Comparison of ENCODE assay signal across 8 cellular contexts in the genomic region with DNA sequence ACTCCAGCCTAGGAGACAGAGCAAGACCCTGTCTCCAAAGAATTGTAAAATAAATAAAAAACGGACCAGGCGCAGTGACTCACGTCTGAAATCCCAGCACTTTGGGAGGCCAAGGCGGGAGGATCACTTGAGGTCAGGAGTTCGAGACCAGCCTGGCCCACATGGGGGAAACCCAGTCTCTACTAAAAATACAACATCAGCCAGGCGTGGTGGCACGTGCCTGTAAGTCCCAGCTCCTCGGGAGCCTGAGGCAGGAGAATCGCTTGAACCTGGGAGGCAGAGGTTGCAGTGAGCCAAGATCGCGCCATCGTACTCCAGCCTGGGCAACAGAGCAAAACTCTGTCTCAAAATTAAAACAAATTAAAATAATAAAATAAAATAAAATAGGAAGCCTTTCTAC. TPM values are rescaled to one million over a fixed set of nuclear protein-coding genes. Genes with fewer than 3 reads are reported as not detected.
A peak's percentile ranks its signal among the peaks of the same experiment; 100 is the strongest.
DNase-seq lines count a peak whose midpoint lies in the region; ATAC-seq and TF ChIP-seq lines count a peak whose summit lies in the region.
"Not testable (repeated sequence)": the region's sequence is repeated elsewhere in the genome, so short reads cannot be mapped to it uniquely, and the experiment has no call there.

No MANE protein-coding gene starts in this region.

- not testable (repeated sequence) for H3K27me3 ChIP-seq in HCT116 (ENCODE audit: insufficient read depth, low read length); Peyer's patch; heart right ventricle

- TF ChIP-seq CTCF in AG10803 (conservative IDR thresholded peaks at IDR 0.05; ENCODE audit: low read length); HCT116 (IDR thresholded peaks at IDR 0.05 in 2 of 3, conservative IDR thresholded peaks at IDR 0.05 in 1 of 3; ENCODE audit: borderline replicate concordance in 1 of 3, insufficient read depth in 1 of 3, low read depth in 2 of 3, low read length in 2 of 3); Peyer's patch (IDR thresholded peaks at IDR 0.05); heart right ventricle (IDR thresholded peaks at IDR 0.05): not testable (repeated sequence)

- H3K4me3 Mint-ChIP-seq in activated T-cell treated with anti-CD3 and anti-CD28 coated beads, Interleukin-2, amount 50 U/mL, for 4 hours, result peak overlapping the region; percentile 70
- H3K4me3 Mint-ChIP-seq in central memory CD8-positive, alpha-beta T cell, result peak overlapping the region; percentile 87
- H3K4me3 Mint-ChIP-seq in naive thymus-derived CD8-positive, alpha-beta T cell, result peak overlapping the region; percentile 44 to 84 (median 67)
- H3K4me3 Mint-ChIP-seq in stimulated activated effector memory CD8-positive, alpha-beta T cell treated with anti-CD3 and anti-CD28 coated beads, Interleukin-12 subunit alpha, Interleukin-12 subunit beta, amount 100 ng/mL, for 72 hours, result peak overlapping the region; percentile 87

- H3K9me3 Mint-ChIP-seq in activated T-cell treated with anti-CD3 and anti-CD28 coated beads, Interleukin-2, amount 50 U/mL, for 4 hours; central memory CD8-positive, alpha-beta T cell; naive thymus-derived CD8-positive, alpha-beta T cell; stimulated activated effector memory CD8-positive, alpha-beta T cell treated with anti-CD3 and anti-CD28 coated beads, Interleukin-12 subunit alpha, Interleukin-12 subunit beta, amount 100 ng/mL, for 72 hours: not testable (repeated sequence)

- H3K4me3 ChIP-seq in AG10803 (ENCODE audit: low read length) (peak overlapping the region; percentile 83), HCT116 (replicated peaks in 1 of 2; ENCODE audit: low read depth in 1 of 2, low read length in 2 of 2) (peak overlapping the region; percentile 63 to 67), Peyer's patch (peak overlapping the region in 3 of 4 donors; percentile 76 to 95 (median 89)), heart right ventricle (peak overlapping the region in 8 of 10 donors; percentile 59 to 99 (median 74))

- H3K27ac Mint-ChIP-seq in central memory CD8-positive, alpha-beta T cell (ENCODE audit: low read depth), result peak overlapping the region; percentile 73
- H3K27ac Mint-ChIP-seq in naive thymus-derived CD8-positive, alpha-beta T cell, result peak overlapping the region in 6 of 10 donors; percentile 34 to 76 (median 66)
- not testable (repeated sequence) for H3K27ac Mint-ChIP-seq in stimulated activated effector memory CD8-positive, alpha-beta T cell treated with anti-CD3 and anti-CD28 coated beads, Interleukin-12 subunit alpha, Interleukin-12 subunit beta, amount 100 ng/mL, for 72 hours

- not testable (repeated sequence) for H3K9me2 ChIP-seq in HCT116 (ENCODE audit: insufficient read depth)

- not testable (repeated sequence) for TF ChIP-seq RAD21 in HCT116 (IDR thresholded peaks at IDR 0.05; ENCODE audit: low read depth)

- intact Hi-C loops in HCT116 (cut with micrococcal nuclease), result not testable (repeated sequence)
- intact Hi-C loops in heart right ventricle (cut with DNase I), result loop anchor here in 2 of 10 donors (2.0 kb wide), 2 partner anchors 27 to 67 kb away; a partner anchor contains a TSS

- BruUV-seq in HCT116 (replicated peaks; lab: Mats Ljungman, UMichigan), result not testable (repeated sequence)

- CTCF ChIA-PET in HCT116 (lab: Charles Lee), result not testable (repeated sequence)

- not testable (repeated sequence) for DNase-seq in AG10803 (ENCODE audit: low read depth); HCT116 (ENCODE audit: low read depth, low spot score); Peyer's patch; activated T-cell treated with anti-CD3 and anti-CD28 coated beads, Interleukin-2, amount 50 U/mL, for 4 hours; central memory CD8-positive, alpha-beta T cell (ENCODE audit: low spot score in 2 of 2); heart right ventricle; naive thymus-derived CD8-positive, alpha-beta T cell; stimulated activated effector memory CD8-positive, alpha-beta T cell treated with anti-CD3 and anti-CD28 coated beads, Interleukin-12 subunit alpha, Interleukin-12 subunit beta, amount 100 ng/mL, for 72 hours (ENCODE audit: low spot score in 2 of 2)

- not testable (repeated sequence) for TF ChIP-seq POLR2A in HCT116 (IDR thresholded peaks at IDR 0.05; ENCODE audit: borderline replicate concordance, extremely low read depth, insufficient read depth, insufficient read length); Peyer's patch (IDR thresholded peaks at IDR 0.05)

- not testable (repeated sequence) for H3K27ac ChIP-seq in HCT116 (ENCODE audit: low read depth, low read length); Peyer's patch; heart right ventricle

- H3K79me2 ChIP-seq in HCT116 (ENCODE audit: insufficient read depth, low read length), result not testable (repeated sequence)

- RAD21 ChIA-PET in HCT116 (lab: Charles Lee; ENCODE audit: low non-redundant PET in 1 of 2, low total read pairs in 2 of 2, uncharacterized antibody in 2 of 2, unreplicated experiment in 2 of 2), result not testable (repeated sequence)

- 65 to 72% methylated on average over 12 of the region's 12 CpGs for WGBS in heart right ventricle, 2 donors

- not testable (repeated sequence) for H3K4me1 Mint-ChIP-seq in activated T-cell treated with anti-CD3 and anti-CD28 coated beads, Interleukin-2, amount 50 U/mL, for 4 hours (ENCODE audit: low read depth); stimulated activated effector memory CD8-positive, alpha-beta T cell treated with anti-CD3 and anti-CD28 coated beads, Interleukin-12 subunit alpha, Interleukin-12 subunit beta, amount 100 ng/mL, for 72 hours
- peaks cover 25% of the 10 kb centered on the region for H3K4me1 Mint-ChIP-seq in central memory CD8-positive, alpha-beta T cell
- H3K4me1 Mint-ChIP-seq in naive thymus-derived CD8-positive, alpha-beta T cell, result peaks cover 9 to 24% (median 14%) of the 10 kb centered on the region in 4 donors

- not testable (repeated sequence) for H3K4me1 ChIP-seq in HCT116 (ENCODE audit: control insufficient read depth in 1 of 2, insufficient read depth in 2 of 2, low read length in 2 of 2)
- H3K4me1 ChIP-seq in Peyer's patch, result peaks cover 0 to 13% (median 3%) of the 10 kb centered on the region in 4 donors
- H3K4me1 ChIP-seq in heart right ventricle, result peaks cover 0 to 15% (median 8%) of the 10 kb centered on the region in 9 donors

- not testable (repeated sequence) for H3K36me3 ChIP-seq in HCT116 (ENCODE audit: control insufficient read depth in 1 of 2, insufficient read depth in 2 of 2, low read length in 2 of 2); Peyer's patch; heart right ventricle

- not testable (repeated sequence) for H2AFZ ChIP-seq in HCT116 (ENCODE audit: low read depth, low read length, poor library complexity, severe bottlenecking)

- not testable (repeated sequence) for H3K9me3 ChIP-seq in HCT116 (ENCODE audit: control insufficient read depth in 1 of 2, insufficient read depth in 1 of 2, low read depth in 1 of 2, low read length in 2 of 2); Peyer's patch; heart right ventricle

- not testable (repeated sequence) for H3K36me3 Mint-ChIP-seq in activated T-cell treated with anti-CD3 and anti-CD28 coated beads, Interleukin-2, amount 50 U/mL, for 4 hours (ENCODE audit: insufficient read depth); naive thymus-derived CD8-positive, alpha-beta T cell
- peaks cover 13% of the 10 kb centered on the region for H3K36me3 Mint-ChIP-seq in central memory CD8-positive, alpha-beta T cell (ENCODE audit: insufficient read depth)
- H3K36me3 Mint-ChIP-seq in stimulated activated effector memory CD8-positive, alpha-beta T cell treated with anti-CD3 and anti-CD28 coated beads, Interleukin-12 subunit alpha, Interleukin-12 subunit beta, amount 100 ng/mL, for 72 hours, result peaks cover 18% of the 10 kb centered on the region

- not testable (repeated sequence) for ATAC-seq in HCT116; activated T-cell treated with anti-CD3 and anti-CD28 coated beads, Interleukin-2, amount 50 U/mL, for 4 hours; central memory CD8-positive, alpha-beta T cell (replicated peaks; ENCODE audit: extremely low read depth, poor library complexity, severe bottlenecking); heart right ventricle; naive thymus-derived CD8-positive, alpha-beta T cell; stimulated activated effector memory CD8-positive, alpha-beta T cell treated with anti-CD3 and anti-CD28 coated beads, Interleukin-12 subunit alpha, Interleukin-12 subunit beta, amount 100 ng/mL, for 72 hours

- H3K9ac ChIP-seq in HCT116 (ENCODE audit: low read length), result peak overlapping the region; percentile 89

- H3K27me3 Mint-ChIP-seq in activated T-cell treated with anti-CD3 and anti-CD28 coated beads, Interleukin-2, amount 50 U/mL, for 4 hours (ENCODE audit: low read depth); central memory CD8-positive, alpha-beta T cell; naive thymus-derived CD8-positive, alpha-beta T cell: not testable (repeated sequence)

- POLR2A ChIA-PET in HCT116 (lab: Charles Lee); naive thymus-derived CD8-positive, alpha-beta T cell (lab: Charles Lee): not testable (repeated sequence)

- H4K20me1 ChIP-seq in HCT116 (ENCODE audit: insufficient read depth), result not testable (repeated sequence)

- H3K4me2 ChIP-seq in HCT116 (ENCODE audit: low read length), result peak overlapping the region; percentile 84

RNA-seq across cellular contexts. Expression of a gene that starts 1.0 kb away (rescaled TPM):
- total RNA-seq in HCT116 (2021; ENCODE audit: unreplicated experiment) (19.1 TPM), Peyer's patch (10 to 100 TPM in 2 of 4 donors, 1 to 10 TPM in 2; 4.0 to 65.2 (median 13.1) TPM), heart right ventricle (100 to 1,000 TPM in 8 of 10 donors, 10 to 100 TPM in 2; 88.3 to 173 (median 128) TPM)
- polyA plus RNA-seq in HCT116 (2012), result 12.7 and 17.6 TPM in 2 replicates
- 10 to 100 TPM; 29.0 to 47.6 (median 30.3) TPM for total RNA-seq in activated T-cell treated with anti-CD3 and anti-CD28 coated beads, Interleukin-2, amount 50 U/mL, for 4 hours
- polyA plus RNA-seq in heart right ventricle, result 100 to 1,000 TPM in 1 of 2 donors, 10 to 100 TPM in 1; 73.9 to 362 TPM
- 10 to 100 TPM; 52.9 to 56.4 TPM for total RNA-seq in naive thymus-derived CD8-positive, alpha-beta T cell
- polyA plus RNA-seq in naive thymus-derived CD8-positive, alpha-beta T cell, result 10 to 100 TPM in 1 of 3 donors, 1 to 10 TPM in 2; 7.4 to 12.9 (median 9.2) TPM
